ENCODE assay signal across 9 cellular contexts in the genomic region with DNA sequence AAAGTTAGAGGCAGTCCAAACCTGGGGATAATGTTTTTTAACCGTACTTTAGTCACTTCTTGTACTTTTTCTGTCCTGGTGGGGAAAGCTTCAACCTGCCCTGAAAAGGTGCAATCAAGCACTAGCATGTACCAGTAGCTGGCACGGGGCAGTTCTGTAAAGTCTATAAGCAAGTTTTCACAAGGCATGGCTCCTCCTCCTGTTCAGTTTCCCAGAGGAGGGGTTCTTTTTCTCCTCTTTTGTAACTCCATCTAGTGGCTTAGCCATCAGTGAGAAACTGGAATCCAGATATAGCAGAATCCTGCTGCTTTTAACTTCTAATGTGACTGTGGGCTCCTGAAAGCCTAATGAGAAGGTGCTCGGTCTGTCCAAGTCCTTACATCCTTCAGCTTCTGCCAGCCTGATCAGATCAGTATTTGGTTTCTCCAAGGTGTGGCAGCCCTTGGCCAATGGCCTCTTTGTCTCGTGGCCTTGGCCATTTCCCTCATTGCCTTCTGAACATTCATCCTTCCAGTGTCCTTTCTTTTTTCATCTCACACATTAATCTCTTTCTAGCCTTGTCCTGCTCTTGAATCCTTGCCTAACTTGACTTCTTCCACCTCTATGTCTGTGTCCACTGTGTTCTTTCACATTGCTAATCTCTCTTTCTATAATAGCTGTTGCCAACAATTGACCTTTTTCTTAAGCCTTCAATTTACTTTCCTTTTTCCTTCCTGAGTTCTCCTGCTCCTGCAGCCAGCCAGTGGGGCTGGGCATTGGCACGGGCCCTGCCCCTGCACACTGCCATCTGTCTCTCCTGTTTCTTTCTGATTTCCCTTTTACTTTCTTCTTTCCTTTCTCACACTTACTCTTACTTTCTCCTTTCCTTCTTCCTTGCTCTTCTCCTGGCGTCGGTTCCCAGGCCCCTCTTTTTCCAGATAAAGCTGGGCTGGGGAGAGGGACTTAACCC.
DNase-seq lines count a peak whose midpoint lies in the region; ATAC-seq and TF ChIP-seq lines count a peak whose summit lies in the region.
"Had no signal": no experiment of that assay in that cellular context is flagged by ENCODE, and none has a peak within 500 bp of the region (broad histone marks: within the 10 kb centered on the region; RNA-seq: fewer than 3 reads in every experiment).

No MANE protein-coding gene starts in this region.

- CTCF ChIA-PET in activated CD8-positive, alpha-beta T cell treated with anti-CD3 and anti-CD28 coated beads for 36 hours (lab: Charles Lee), result no interaction called here

- H3K4me3 Mint-ChIP-seq in activated CD8-positive, alpha-beta T cell treated with anti-CD3 and anti-CD28 coated beads for 36 hours, result no peak overlapping the region

- peaks cover 0 to 17% (median 0%) of the 10 kb centered on the region in 4 donors for H3K4me1 ChIP-seq in Peyer's patch

- H3K27ac Mint-ChIP-seq in activated CD8-positive, alpha-beta T cell treated with anti-CD3 and anti-CD28 coated beads for 36 hours, result no peak overlapping the region

- no peaks in the 10 kb centered on the region for H3K9me3 ChIP-seq in Peyer's patch

- TF ChIP-seq POLR2A in Peyer's patch (IDR thresholded peaks at IDR 0.05), result no peak

- H3K36me3 Mint-ChIP-seq in activated CD8-positive, alpha-beta T cell treated with anti-CD3 and anti-CD28 coated beads for 36 hours (ENCODE audit: low read depth), result no peaks in the 10 kb centered on the region

- H3K4me3 ChIP-seq in Peyer's patch, result no peak overlapping the region

- POLR2A ChIA-PET in activated CD8-positive, alpha-beta T cell treated with anti-CD3 and anti-CD28 coated beads for 36 hours (lab: Charles Lee), result no interaction called here

- peak overlapping the region in 1 of 4 donors; percentile 36 for H3K27ac ChIP-seq in Peyer's patch

- ATAC-seq in esophagus mucosa, result peak; percentile 84
- no peak for ATAC-seq in activated CD8-positive, alpha-beta T cell treated with anti-CD3 and anti-CD28 coated beads for 36 hours

- TF ChIP-seq CTCF in Peyer's patch (IDR thresholded peaks at IDR 0.05), result no peak
- TF ChIP-seq CTCF in activated CD8-positive, alpha-beta T cell treated with anti-CD3 and anti-CD28 coated beads for 36 hours (IDR thresholded peaks at IDR 0.05), result no peak

- intact Hi-C loops in activated CD8-positive, alpha-beta T cell treated with anti-CD3 and anti-CD28 coated beads for 36 hours (cut with micrococcal nuclease), result no loop called here

- H3K27me3 ChIP-seq in Peyer's patch, result no peaks in the 10 kb centered on the region

- no peaks in the 10 kb centered on the region for H3K4me1 Mint-ChIP-seq in activated CD8-positive, alpha-beta T cell treated with anti-CD3 and anti-CD28 coated beads for 36 hours (ENCODE audit: low read depth)

- H3K27me3 Mint-ChIP-seq in activated CD8-positive, alpha-beta T cell treated with anti-CD3 and anti-CD28 coated beads for 36 hours, result no peaks in the 10 kb centered on the region

- no peaks in the 10 kb centered on the region for H3K9me3 Mint-ChIP-seq in activated CD8-positive, alpha-beta T cell treated with anti-CD3 and anti-CD28 coated beads for 36 hours

- H3K36me3 ChIP-seq in Peyer's patch, result no peaks in the 10 kb centered on the region

- DNase-seq in ELR (ENCODE audit: low read depth) (peak; percentile 30), OCI-M1 (lab: John Stamatoyannopoulos, UW) (peak; percentile 26), renal cortical epithelial cell (ENCODE audit: low read depth) (peak; percentile 22), Peyer's patch (no peak), activated T-cell treated with anti-CD3 and anti-CD28 coated beads for 4 hours (no peak)
- no peak for DNase-seq in activated naive CD4-positive, alpha-beta T cell treated with Interleukin-2 at 50 U/mL for 16 hours
- DNase-seq in activated CD8-positive, alpha-beta T cell treated with anti-CD3 and anti-CD28 coated beads for 36 hours, result no peak
- DNase-seq: stimulated activated CD4-positive, alpha-beta T cell treated with anti-CD3 and anti-CD28 coated beads, Interleukin-2, amount 100 ng/mL, for 24 hours had no signal

Comparison
In these comparisons a context has a peak if more than half of its experiments do, and no peak if none do; other contexts are left out.
1. DNase-seq: peak in ELR (single experiment), OCI-M1 (single experiment) and renal cortical epithelial cell (single experiment); none in activated naive CD4-positive, alpha-beta T cell treated with Interleukin-2 at 50 U/mL for 16 hours (single experiment), Peyer's patch (0 of 3), activated T-cell treated with anti-CD3 and anti-CD28 coated beads for 4 hours (single experiment) and activated CD8-positive, alpha-beta T cell treated with anti-CD3 and anti-CD28 coated beads for 36 hours (single experiment).